Comparison of ENCODE assay signal across 8 cellular contexts in genomic region chr5:95646569-95647330, GRCh38. TPM values are rescaled to one million over a fixed set of nuclear protein-coding genes. Genes with fewer than 3 reads are reported as not detected.
DNase-seq lines count a peak whose midpoint lies in the region; ATAC-seq and TF ChIP-seq lines count a peak whose summit lies in the region.

Gene RFESD (plus strand): TSS chr5:95646777. CDS start chr5:95652272, 5,495 bp downstream.

- H3K4me3 ChIP-seq in KMS-11 (IDR thresholded peaks at IDR 0.05; ENCODE audit: insufficient read depth, low read depth, low read length) (no peak within 1 kb of the TSS), fibroblast of mammary gland (ENCODE audit: control insufficient read depth, low read depth, low read length) (peak within 1 kb of the TSS; percentile 58)

- H3K4me2 ChIP-seq in KMS-11, result peak within 1 kb of the TSS; percentile 95

- H3K4me3 Mint-ChIP-seq in activated T-helper 2 cell treated with anti-CD3 and anti-CD28 coated beads, Interferon-gamma antibody, Interleukin-2, Interleukin-4, amounts not matched to agents 10 μg/mL and 5 μg/mL and 100 μg/mL, durations not matched to agents 14 hours and 24 hours and 36 hours (ENCODE audit: low read depth), result peak within 1 kb of the TSS; percentile 71
- H3K4me3 Mint-ChIP-seq in naive thymus-derived CD8-positive, alpha-beta T cell, result peak within 1 kb of the TSS; percentile 84 to 94 (median 88)
- peak within 1 kb of the TSS; percentile 86 to 91 for H3K4me3 Mint-ChIP-seq in stimulated activated naive B cell treated with anti-CD40 and anti-IgM and Interleukin-4, amounts not matched to agents 10 μg/mL and 1 μg/mL and 100 μg/mL, for 72 hours

- H3K36me3 ChIP-seq in KMS-11 (ENCODE audit: insufficient read depth), result no peaks in the 10 kb centered on the region

- peak; percentile 98 for DNase-seq in Daoy (ENCODE audit: low read depth)
- DNase-seq in RPMI7951 (ENCODE audit: low read depth), result peak; percentile 95
- peak; percentile 94 for DNase-seq in activated T-helper 2 cell treated with anti-CD3 and anti-CD28 coated beads, Interferon-gamma antibody, Interleukin-2, Interleukin-4, amounts not matched to agents 10 μg/mL and 5 μg/mL and 100 μg/mL, durations not matched to agents 14 hours and 24 hours and 36 hours (ENCODE audit: low spot score)
- peak; percentile 96 for DNase-seq in fibroblast of mammary gland (ENCODE audit: low read depth)
- peak; percentile 85 to 95 (median 89) for DNase-seq in naive thymus-derived CD8-positive, alpha-beta T cell
- peak; percentile 94 for DNase-seq in stimulated activated naive B cell treated with anti-CD40 and anti-IgM and Interleukin-4, amounts not matched to agents 10 μg/mL and 1 μg/mL and 100 μg/mL, for 72 hours

- peak within 1 kb of the TSS; percentile 80 for H3K9ac ChIP-seq in KMS-11

- H3K27me3 ChIP-seq in KMS-11 (ENCODE audit: insufficient read depth, low read depth), result no peaks in the 10 kb centered on the region

- H3K27me3 Mint-ChIP-seq in activated T-helper 2 cell treated with anti-CD3 and anti-CD28 coated beads, Interferon-gamma antibody, Interleukin-2, Interleukin-4, amounts not matched to agents 10 μg/mL and 5 μg/mL and 100 μg/mL, durations not matched to agents 14 hours and 24 hours and 36 hours (ENCODE audit: low read depth), result no peaks in the 10 kb centered on the region
- no peaks in the 10 kb centered on the region for H3K27me3 Mint-ChIP-seq in naive thymus-derived CD8-positive, alpha-beta T cell
- H3K27me3 Mint-ChIP-seq in stimulated activated naive B cell treated with anti-CD40 and anti-IgM and Interleukin-4, amounts not matched to agents 10 μg/mL and 1 μg/mL and 100 μg/mL, for 72 hours, result no peaks in the 10 kb centered on the region

- H3K4me1 Mint-ChIP-seq in activated T-helper 2 cell treated with anti-CD3 and anti-CD28 coated beads, Interferon-gamma antibody, Interleukin-2, Interleukin-4, amounts not matched to agents 10 μg/mL and 5 μg/mL and 100 μg/mL, durations not matched to agents 14 hours and 24 hours and 36 hours (ENCODE audit: low read depth), result peaks cover 30% of the 10 kb centered on the region
- H3K4me1 Mint-ChIP-seq in naive thymus-derived CD8-positive, alpha-beta T cell, result peaks cover 9 to 41% (median 26%) of the 10 kb centered on the region in 4 donors
- peaks cover 4 to 15% of the 10 kb centered on the region in 2 donors for H3K4me1 Mint-ChIP-seq in stimulated activated naive B cell treated with anti-CD40 and anti-IgM and Interleukin-4, amounts not matched to agents 10 μg/mL and 1 μg/mL and 100 μg/mL, for 72 hours

- H4K20me1 ChIP-seq in KMS-11 (ENCODE audit: insufficient read depth), result no peaks in the 10 kb centered on the region

- intact Hi-C loops in activated T-helper 2 cell treated with anti-CD3 and anti-CD28 coated beads, Interferon-gamma antibody, Interleukin-2, Interleukin-4, amounts not matched to agents 10 μg/mL and 5 μg/mL and 100 μg/mL, durations not matched to agents 14 hours and 24 hours and 36 hours (cut with micrococcal nuclease), result loop anchor here (1.0 to 10.0 kb wide), 8 partner anchors 14 to 1016 kb away; partner anchors contain the start of genes ARSK, CAST, ELL2 and GLRX

- POLR2A ChIA-PET in naive thymus-derived CD8-positive, alpha-beta T cell (lab: Charles Lee), result interaction anchor here (0.6 to 3.3 kb wide), 16 partner anchors 9 to 1152 kb away, joined by 3 to 27 read pairs (median 4); partner anchors contain the start of genes ARSK, GLRX, GPR150 and SKIC3

- TF ChIP-seq CTCF in KMS-11 (conservative IDR thresholded peaks at IDR 0.05; ENCODE audit: low read depth, low read length), result no peak; the same call in 1 of the 2 replicates
- no peak for TF ChIP-seq CTCF in fibroblast of mammary gland (conservative IDR thresholded peaks at IDR 0.05; ENCODE audit: control insufficient read depth, insufficient read depth, low read depth, low read length)

- peak within 1 kb of the TSS; percentile 77 for H2AFZ ChIP-seq in KMS-11 (ENCODE audit: low read depth)

- H3K4me1 ChIP-seq in KMS-11 (ENCODE audit: low read depth, poor library complexity, severe bottlenecking), result peaks cover 43% of the 10 kb centered on the region

- H3K27ac ChIP-seq in KMS-11, result peak within 1 kb of the TSS; percentile 91

- no peaks in the 10 kb centered on the region for H3K79me2 ChIP-seq in KMS-11 (ENCODE audit: insufficient read depth, low read depth)

- peak within 1 kb of the TSS; percentile 76 for H3K27ac Mint-ChIP-seq in activated T-helper 2 cell treated with anti-CD3 and anti-CD28 coated beads, Interferon-gamma antibody, Interleukin-2, Interleukin-4, amounts not matched to agents 10 μg/mL and 5 μg/mL and 100 μg/mL, durations not matched to agents 14 hours and 24 hours and 36 hours
- peak within 1 kb of the TSS; percentile 71 to 97 (median 94) for H3K27ac Mint-ChIP-seq in naive thymus-derived CD8-positive, alpha-beta T cell
- H3K27ac Mint-ChIP-seq in stimulated activated naive B cell treated with anti-CD40 and anti-IgM and Interleukin-4, amounts not matched to agents 10 μg/mL and 1 μg/mL and 100 μg/mL, for 72 hours, result peak within 1 kb of the TSS; percentile 93

- ATAC-seq in GM21786 (IDR thresholded peaks at IDR 0.05; ENCODE audit: unreplicated experiment), result peak; percentile 97
- ATAC-seq in naive thymus-derived CD8-positive, alpha-beta T cell, result peak; percentile 92 to 93
- ATAC-seq in stimulated activated naive B cell treated with anti-CD40 and anti-IgM and Interleukin-4, amounts not matched to agents 10 μg/mL and 1 μg/mL and 100 μg/mL, for 72 hours (replicated peaks), result peak; percentile 97 to 98

- H3K9me3 Mint-ChIP-seq in activated T-helper 2 cell treated with anti-CD3 and anti-CD28 coated beads, Interferon-gamma antibody, Interleukin-2, Interleukin-4, amounts not matched to agents 10 μg/mL and 5 μg/mL and 100 μg/mL, durations not matched to agents 14 hours and 24 hours and 36 hours, result no peaks in the 10 kb centered on the region
- H3K9me3 Mint-ChIP-seq in naive thymus-derived CD8-positive, alpha-beta T cell, result no peaks in the 10 kb centered on the region
- H3K9me3 Mint-ChIP-seq in stimulated activated naive B cell treated with anti-CD40 and anti-IgM and Interleukin-4, amounts not matched to agents 10 μg/mL and 1 μg/mL and 100 μg/mL, for 72 hours, result no peaks in the 10 kb centered on the region

- H3K36me3 Mint-ChIP-seq in activated T-helper 2 cell treated with anti-CD3 and anti-CD28 coated beads, Interferon-gamma antibody, Interleukin-2, Interleukin-4, amounts not matched to agents 10 μg/mL and 5 μg/mL and 100 μg/mL, durations not matched to agents 14 hours and 24 hours and 36 hours (ENCODE audit: low read depth), result no peaks in the 10 kb centered on the region
- peaks cover 0 to 2% (median 0%) of the 10 kb centered on the region in 3 donors for H3K36me3 Mint-ChIP-seq in naive thymus-derived CD8-positive, alpha-beta T cell
- no peaks in the 10 kb centered on the region for H3K36me3 Mint-ChIP-seq in stimulated activated naive B cell treated with anti-CD40 and anti-IgM and Interleukin-4, amounts not matched to agents 10 μg/mL and 1 μg/mL and 100 μg/mL, for 72 hours

RNA-seq across cellular contexts. Expression of gene RFESD, which starts in this region (rescaled TPM):
- total RNA-seq in Daoy (2014; rRNA removed; shearing (Covaris generic)), result 2.3 and 6.8 TPM in 2 replicates
- total RNA-seq in RPMI7951 (2014; rRNA removed; shearing (Covaris generic)), result 2.4 and 4.8 TPM in 2 replicates
- 0.94 and 2.9 TPM in 2 replicates for total RNA-seq in activated T-helper 2 cell treated with anti-CD3 and anti-CD28 coated beads, Interferon-gamma antibody, Interleukin-2, Interleukin-4, amounts not matched to agents 10 μg/mL and 5 μg/mL and 100 μg/mL, durations not matched to agents 14 hours and 24 hours and 36 hours
- 1 to 10 TPM; 5.6 to 9.3 TPM for total RNA-seq in naive thymus-derived CD8-positive, alpha-beta T cell
- polyA plus RNA-seq in naive thymus-derived CD8-positive, alpha-beta T cell, result 10 to 100 TPM in 1 of 3 donors, 1 to 10 TPM in 2; 7.2 to 13.4 (median 9.8) TPM
